28 cellular contexts compared by ENCODE assay signal in the genomic region with DNA sequence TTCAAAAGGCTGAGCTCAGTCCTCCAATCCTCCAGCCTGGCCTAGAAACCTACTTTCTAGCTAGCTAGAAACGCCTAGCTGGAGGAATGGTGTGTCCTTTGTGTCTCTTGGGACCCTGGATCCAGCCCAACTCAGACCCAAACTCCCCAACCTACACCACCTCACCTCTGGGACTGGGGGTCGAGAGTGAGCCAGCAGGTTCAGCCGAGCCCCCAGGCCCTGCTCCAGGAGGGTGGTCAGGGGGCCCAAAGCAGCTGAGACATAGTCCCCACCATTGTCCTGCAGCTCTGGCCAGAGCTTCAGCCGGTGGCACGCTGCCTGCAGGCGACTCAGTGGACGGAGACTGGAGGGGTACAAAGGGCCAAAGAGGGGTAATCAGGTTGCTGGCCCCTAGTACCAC. TPM values are rescaled to one million over a fixed set of nuclear protein-coding genes. Genes with fewer than 3 reads are reported as not detected.
DNase-seq lines count a peak whose midpoint lies in the region; ATAC-seq and TF ChIP-seq lines count a peak whose summit lies in the region.
"Had no signal": no experiment of that assay in that cellular context is flagged by ENCODE, and none has a peak within 500 bp of the region (broad histone marks: within the 10 kb centered on the region; RNA-seq: fewer than 3 reads in every experiment).

No MANE protein-coding gene starts in this region.

- H4K91ac ChIP-seq in neuronal stem cell (ENCODE audit: low read depth, low read length, poor library complexity), result no peak overlapping the region

- TF ChIP-seq POLR2A in NB4 (IDR thresholded peaks at IDR 0.05; ENCODE audit: extremely low read depth, insufficient read length), result no peak

- POLR2A ChIA-PET in SK-N-SH (lab: Yijun Ruan, JAX), result interaction anchor here (1.4 to 2.0 kb wide), 2 partner anchors 8 to 10 kb away, joined by 4 to 7 read pairs; no protein-coding TSS in a partner anchor

- H2AFZ ChIP-seq in SK-N-SH (ENCODE audit: low read depth) (no peak overlapping the region), neuronal stem cell (ENCODE audit: low read length) (no peak overlapping the region)

- H3K9me3 ChIP-seq in SK-N-SH (no peaks in the 10 kb centered on the region), neuronal stem cell (replicated peaks in 1 of 2; ENCODE audit: control insufficient read depth in 2 of 2, insufficient read depth in 1 of 2, low read depth in 1 of 2, low read length in 2 of 2) (no peaks in the 10 kb centered on the region)
- H3K9me3 ChIP-seq: Caco-2, esophagus muscularis mucosa, left ventricle myocardium inferior had no signal

- CTCF ChIA-PET in SK-N-SH (lab: Yijun Ruan, JAX), result interaction anchor here (0.7 to 7.9 kb wide), 17 partner anchors 8 to 254 kb away, joined by 3 to 135 read pairs (median 10); a partner anchor contains a TSS

- no peak overlapping the region for H3K27ac ChIP-seq in SK-N-SH (ENCODE audit: low read depth in 2 of 2, low read length in 1 of 2)
- no peak overlapping the region for H3K27ac ChIP-seq in neuronal stem cell (replicated peaks; ENCODE audit: low read length)
- H3K27ac ChIP-seq: 22Rv1, esophagus muscularis mucosa, left ventricle myocardium inferior had no signal

- H3K4me1 ChIP-seq in SK-N-SH (ENCODE audit: control insufficient read depth in 1 of 2, insufficient read depth in 2 of 2, low read depth in 1 of 2, low read length in 1 of 2) (peaks cover 0 to 6% of the 10 kb centered on the region in 2 experiments; a peak in 1 of 4 replicates), neuronal stem cell (ENCODE audit: control insufficient read depth in 2 of 2, insufficient read depth in 1 of 2, low read depth in 1 of 2, low read length in 2 of 2) (peaks cover 0 to 4% of the 10 kb centered on the region in 2 donors)

- no peak overlapping the region for H2BK12ac ChIP-seq in neuronal stem cell (ENCODE audit: low read length)

- H3F3A ChIP-seq in SK-N-SH (replicated peaks; ENCODE audit: insufficient read depth), result no peaks in the 10 kb centered on the region

- no peak overlapping the region for H2BK120ac ChIP-seq in neuronal stem cell (ENCODE audit: low read depth, low read length)

- H3K23ac ChIP-seq in neuronal stem cell (ENCODE audit: low read depth, low read length, poor library complexity), result no peak overlapping the region

- no peak for TF ChIP-seq CTCF in SK-N-SH (IDR thresholded peaks at IDR 0.05)
- no peak for TF ChIP-seq CTCF in NB4 (IDR thresholded peaks at IDR 0.05; ENCODE audit: low read depth, low read length)

- no peak overlapping the region for H3K4me2 ChIP-seq in SK-N-SH
- no peak overlapping the region for H3K4me2 ChIP-seq in neuronal stem cell (ENCODE audit: insufficient read depth, low read length, poor library complexity, severe bottlenecking)

- no peaks in the 10 kb centered on the region for H3K9me2 ChIP-seq in SK-N-SH

- H3K4ac ChIP-seq in neuronal stem cell (ENCODE audit: low read length), result no peak overlapping the region

- DNase-seq in SK-N-SH (peak; percentile 16), AG20443 (ENCODE audit: low spot score) (peak; percentile 4), NB4 (ENCODE audit: low read depth) (peak; percentile 16), neuronal stem cell (ENCODE audit: low spot score) (no peak), NCI-H1092 treated with DMSO at 0.1 percent for 48 hours (lab: John Stamatoyannopoulos, UW) (no peak), SKM-1 treated with dmso at 0.1 percent for 144 hours (lab: John Stamatoyannopoulos, UW; ENCODE audit: unreplicated experiment) (no peak)
- DNase-seq: activated CD4-positive, CD25-positive, alpha-beta regulatory T cell treated with anti-CD3 and anti-CD28 coated beads, Interleukin-2, amount 50 U/mL, for 72 hours; activated gamma-delta T cell treated with Interleukin-2 at 50 U/mL for 16 hours; activated naive CD8-positive, alpha-beta T cell treated with anti-CD3 and anti-CD28 coated beads, Interleukin-2, amount 50 U/mL, for 24 hours; activated T-cell treated with anti-CD3 and anti-CD28 coated beads, Interleukin-2, amount 50 U/mL, for 24 hours; Caco-2; central memory CD4-positive, alpha-beta T cell; endodermal cell; foreskin fibroblast; left ventricle myocardium inferior; naive B cell; NCI-H1105; NCI-H2029; NCI-H526; occipital lobe; OCI-M1; stimulated activated naive B cell treated with anti-CD40 and anti-IgM and Interleukin-4, amounts not matched to agents 10 μg/mL and 1 μg/mL and 100 μg/mL, for 72 hours; T-helper 2 cell had no signal

- TF ChIP-seq EP300 in SK-N-SH (IDR thresholded peaks at IDR 0.05; ENCODE audit: borderline replicate concordance in 1 of 2, low read depth in 1 of 2, low read length in 1 of 2), result no peak

- peaks cover 4% of the 10 kb centered on the region for H3K79me1 ChIP-seq in neuronal stem cell (ENCODE audit: low read depth, low read length)

- H3K36me3 ChIP-seq in SK-N-SH (replicated peaks in 1 of 2; ENCODE audit: control insufficient read depth in 1 of 2, insufficient read depth in 2 of 2, low read length in 1 of 2) (peaks cover 62 to 91% of the 10 kb centered on the region in 2 experiments), neuronal stem cell (replicated peaks in 1 of 2; ENCODE audit: control insufficient read depth in 2 of 2, insufficient read depth in 2 of 2, low read length in 2 of 2) (peaks cover 76 to 96% of the 10 kb centered on the region in 2 donors)

- no peak overlapping the region for H4K8ac ChIP-seq in neuronal stem cell (ENCODE audit: low read depth, low read length)

- H3K27me3 ChIP-seq in SK-N-SH (ENCODE audit: insufficient read depth), result no peaks in the 10 kb centered on the region
- H3K27me3 ChIP-seq in neuronal stem cell (ENCODE audit: control insufficient read depth in 3 of 3, insufficient read depth in 3 of 3, low read depth in 1 of 3, low read length in 3 of 3), result no peaks in the 10 kb centered on the region
- H3K27me3 ChIP-seq: esophagus muscularis mucosa had no signal

- no peak overlapping the region for H2BK5ac ChIP-seq in neuronal stem cell (ENCODE audit: low read length)

- H2BK15ac ChIP-seq in neuronal stem cell (ENCODE audit: low read length), result no peak overlapping the region

- ATAC-seq in SK-N-SH treated with all-trans-retinoic acid at 6 μM for 48 hours (no peak), GM21447 (IDR thresholded peaks at IDR 0.05; ENCODE audit: unreplicated experiment) (no peak)
- ATAC-seq: activated naive CD8-positive, alpha-beta T cell treated with anti-CD3 and anti-CD28 coated beads, Interleukin-2, amount 50 U/mL, for 24 hours had no signal

- no peak overlapping the region for H3K18ac ChIP-seq in neuronal stem cell (ENCODE audit: low read length)

- peaks cover 24% of the 10 kb centered on the region for H3K79me2 ChIP-seq in SK-N-SH (ENCODE audit: insufficient read depth)

- no peak overlapping the region for H3K14ac ChIP-seq in neuronal stem cell (ENCODE audit: low read length)

- no peak overlapping the region for H3K9ac ChIP-seq in SK-N-SH
- peak overlapping the region; percentile 35 for H3K9ac ChIP-seq in neuronal stem cell (ENCODE audit: low read depth, low read length, poor library complexity)

- no peak overlapping the region for H2AK5ac ChIP-seq in neuronal stem cell (ENCODE audit: low read depth, low read length)

- WGBS in SK-N-SH (ENCODE audit: low lambda C conversion rate), result 80% methylated on average over 1 of the region's 7 CpGs
- no CpG with 5 or more reads among the region's 7 CpGs for WGBS in neuronal stem cell (ENCODE audit: extremely low coverage in 2 of 2, insufficient read length in 2 of 2, insufficient replicate concordance in 1 of 2), 2 donors

- H3K4me3 ChIP-seq in SK-N-SH (ENCODE audit: low read depth in 2 of 2, low read length in 1 of 2), result no peak overlapping the region
- H3K4me3 ChIP-seq in NB4 (ENCODE audit: low read depth, low read length), result no peak overlapping the region
- H3K4me3 ChIP-seq in neuronal stem cell (ENCODE audit: low read length in 2 of 2), result no peak overlapping the region
- H3K4me3 ChIP-seq: esophagus muscularis mucosa, left ventricle myocardium inferior had no signal

- 0 out of 2 replicates have a peak, but pooled peaks cover 4% of the 10 kb centered on the region for H4K20me1 ChIP-seq in SK-N-SH (ENCODE audit: insufficient read depth)

- no peak for TF ChIP-seq RAD21 in SK-N-SH (IDR thresholded peaks at IDR 0.05; ENCODE audit: low read length)

TF ChIP-seq in SK-N-SH, 30 proteins besides CTCF, POLR2A, EP300 and RAD21 (continues in another document):
- TF ChIP-seq, protein P1, sequence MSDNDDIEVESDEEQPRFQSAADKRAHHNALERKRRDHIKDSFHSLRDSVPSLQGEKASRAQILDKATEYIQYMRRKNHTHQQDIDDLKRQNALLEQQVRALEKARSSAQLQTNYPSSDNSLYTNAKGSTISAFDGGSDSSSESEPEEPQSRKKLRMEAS (IDR thresholded peaks at IDR 0.05; ENCODE audit: low read depth), result no peak
- TF ChIP-seq SIN3A (IDR thresholded peaks at IDR 0.05; ENCODE audit: borderline replicate concordance, low read depth, low read length), result no peak
- no peak for TF ChIP-seq CHD2 (IDR thresholded peaks at IDR 0.05; ENCODE audit: low read length, partially characterized antibody)
- no peak for TF ChIP-seq NRF1 (IDR thresholded peaks at IDR 0.05; ENCODE audit: low read depth, low read length)

TF ChIP-seq in SK-N-SH treated with all-trans-retinoic acid at 6 μM for 48 hours, 23 proteins besides CTCF, POLR2A, EP300 and RAD21:
- TF ChIP-seq ZNF8 (CRISPR knock-in tag; IDR thresholded peaks at IDR 0.05), result no peak
- no peak for TF ChIP-seq ZFP30 (CRISPR knock-in tag; IDR thresholded peaks at IDR 0.05)
- TF ChIP-seq RARB (CRISPR knock-in tag; IDR thresholded peaks at IDR 0.05), result no peak
TF ChIP-seq in SK-N-SH treated with all-trans-retinoic acid at 6 μM for 48 hours: peak in this region for 0.

RNA-seq across cellular contexts. Expression of a gene that starts 6.2 kb away (rescaled TPM):
- polyA plus RNA-seq in SK-N-SH (2012; rRNA removed), result 52.2 and 61.3 TPM in 2 replicates
- 22.6 and 31.3 TPM in 2 replicates for polyA plus RNA-seq in SK-N-SH (2012; cell fraction: cytosol; rRNA removed)
- 99.2 and 107 TPM in 2 replicates for polyA plus RNA-seq in SK-N-SH (2012; cell fraction: nucleus; rRNA removed)
- polyA plus RNA-seq in neuronal stem cell (2013, experiment 1 of 2), result 10.4 TPM
- polyA plus RNA-seq in neuronal stem cell (2013, experiment 2 of 2), result 10.7 TPM

RNA-seq across cellular contexts. Expression of a gene that starts 20.1 kb away (rescaled TPM):
- polyA plus RNA-seq in SK-N-SH (2012; rRNA removed), result 0.52 and 0.64 TPM in 2 replicates
- polyA plus RNA-seq in SK-N-SH (2012; cell fraction: cytosol; rRNA removed), result 0.49 and 0.55 TPM in 2 replicates
- polyA plus RNA-seq in SK-N-SH (2012; cell fraction: nucleus; rRNA removed), result 0.62 and 0.94 TPM in 2 replicates
- 0.96 TPM for polyA plus RNA-seq in neuronal stem cell (2013, experiment 1 of 2)
- 1.1 TPM for polyA plus RNA-seq in neuronal stem cell (2013, experiment 2 of 2)

RNA-seq across cellular contexts. Expression of a gene that starts 56.5 kb away (rescaled TPM):
- polyA plus RNA-seq in SK-N-SH (2012; rRNA removed), result 2.3 and 2.7 TPM in 2 replicates
- 3.3 TPM in 2 replicates for polyA plus RNA-seq in SK-N-SH (2012; cell fraction: cytosol; rRNA removed)
- 1.3 and 2.2 TPM in 2 replicates for polyA plus RNA-seq in SK-N-SH (2012; cell fraction: nucleus; rRNA removed)
- polyA plus RNA-seq in neuronal stem cell (2013, experiment 1 of 2), result 20.4 TPM
- 22.5 TPM for polyA plus RNA-seq in neuronal stem cell (2013, experiment 2 of 2)
- polyA plus RNA-seq: CD14-positive monocyte had no signal

Comparison
In these comparisons a context has a peak if more than half of its experiments do, and no peak if none do; other contexts are left out.
1. DNase-seq: peak in SK-N-SH (single experiment), AG20443 (single experiment) and NB4 (single experiment); none in neuronal stem cell (single experiment), NCI-H1092 treated with DMSO at 0.1 percent for 48 hours (single experiment) and SKM-1 treated with dmso at 0.1 percent for 144 hours (single experiment).